In the genomic region with DNA sequence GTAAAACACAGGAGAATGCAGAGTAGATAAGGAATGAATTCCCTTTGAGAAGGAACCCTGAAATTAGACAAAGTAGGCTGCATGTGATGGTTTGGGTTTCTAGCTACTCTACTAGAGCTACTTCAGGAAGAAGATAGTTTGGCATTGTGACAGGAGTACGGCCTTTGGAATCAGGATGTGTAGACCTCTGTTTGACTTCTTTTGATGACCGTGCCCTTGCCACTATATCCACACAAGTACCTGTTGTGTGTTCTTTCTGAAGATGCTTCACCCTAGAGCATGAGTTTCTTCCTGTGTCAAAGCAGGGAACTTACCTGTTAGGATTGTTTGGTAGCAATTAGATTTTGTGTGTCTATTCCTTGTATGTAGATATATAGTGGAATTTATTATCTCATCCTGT, we compare ENCODE assay signal across 16 cellular contexts. TPM values are rescaled to one million over a fixed set of nuclear protein-coding genes. Genes with fewer than 3 reads are reported as not detected.
DNase-seq lines count a peak whose midpoint lies in the region; ATAC-seq and TF ChIP-seq lines count a peak whose summit lies in the region.
"Had no signal": no experiment of that assay in that cellular context is flagged by ENCODE, and none has a peak within 500 bp of the region (broad histone marks: within the 10 kb centered on the region; RNA-seq: fewer than 3 reads in every experiment).

No MANE protein-coding gene starts in this region.

- intact Hi-C loops in mucosa of descending colon (cut with DNase I, micrococcal nuclease): no loop called here

- POLR2A ChIA-PET in HEK293 (lab: Yijun Ruan, JAX): interaction anchor here (1.8 kb wide), 1 partner anchor 42 kb away, joined by 7 read pairs; the partner anchor contains the start of gene CD2AP

- no peak overlapping the region for H3K4me3 ChIP-seq in HEK293 (ENCODE audit: low read depth, low read length)
- no peak overlapping the region for H3K4me3 ChIP-seq in mucosa of descending colon
- H3K4me3 ChIP-seq: SJSA1 had no signal

- no peaks in the 10 kb centered on the region for H3K9me3 ChIP-seq in HEK293 (ENCODE audit: control insufficient read depth, insufficient read depth, low read depth, low read length)
- H3K9me3 ChIP-seq in mucosa of descending colon: no peaks in the 10 kb centered on the region
- H3K9me3 ChIP-seq: SJSA1 had no signal

- H3K36me3 ChIP-seq in HEK293 (ENCODE audit: control insufficient read depth in 2 of 2, insufficient read depth in 1 of 2, low read length in 2 of 2) (no peaks in the 10 kb centered on the region), mucosa of descending colon (ENCODE audit: low read depth) (no peaks in the 10 kb centered on the region)
- H3K36me3 ChIP-seq: SJSA1 had no signal

- ATAC-seq in mucosa of descending colon (peak; percentile 87), GM19328 (IDR thresholded peaks at IDR 0.05; ENCODE audit: unreplicated experiment) (no peak), GM21423 (IDR thresholded peaks at IDR 0.05; ENCODE audit: unreplicated experiment) (no peak)

- H3K27ac ChIP-seq in HEK293 (ENCODE audit: extremely low read depth, low read depth, low read length): no peak overlapping the region
- H3K27ac ChIP-seq: SJSA1 had no signal

- peak; percentile 70 for DNase-seq in DMS53 (lab: John Stamatoyannopoulos, UW)
- peak; percentile 22 for DNase-seq in cerebellar cortex (ENCODE audit: low spot score)
- DNase-seq in mucosa of descending colon: peak in 1 of 3 donors; percentile 80
- DNase-seq in amniotic stem cell (lab: John Stamatoyannopoulos, UW): no peak
- DNase-seq in COLO668 (lab: John Stamatoyannopoulos, UW; ENCODE audit: unreplicated experiment): no peak
- DNase-seq: AML-193, H7, MV-4-11, NCI-H1436, NCI-H2107, NCI-H446, SW 1271 had no signal

- CTCF ChIA-PET in HEK293 (lab: Yijun Ruan, JAX): no interaction called here

- TF ChIP-seq CTCF in HEK293 (tag by site-specific recombination; IDR thresholded peaks at IDR 0.05): no peak
- no peak for TF ChIP-seq CTCF in mucosa of descending colon (IDR thresholded peaks at IDR 0.05)

- H3K4me1 ChIP-seq in HEK293 (ENCODE audit: control insufficient read depth, insufficient read depth, low read length) (no peaks in the 10 kb centered on the region), mucosa of descending colon (ENCODE audit: low read depth) (peaks cover 16% of the 10 kb centered on the region)
- H3K4me1 ChIP-seq: SJSA1 had no signal

TF ChIP-seq in HEK293, 187 proteins besides CTCF, POLR2A, EP300 and RAD21:
- peak; percentile 49; the same call in 1 of the 2 replicates for TF ChIP-seq ZNF394 (tag by site-specific recombination; IDR thresholded peaks at IDR 0.05; ENCODE audit: borderline replicate concordance)
- no peak for TF ChIP-seq ZNF610 (tag by site-specific recombination; IDR thresholded peaks at IDR 0.05; ENCODE audit: borderline replicate concordance)
- TF ChIP-seq ZNF146 (tag by site-specific recombination; IDR thresholded peaks at IDR 0.05): no peak

RNA-seq across cellular contexts. Expression of gene CD2AP, which starts 41.7 kb away (rescaled TPM):
- total RNA-seq in mucosa of descending colon: 100 to 1,000 TPM in 2 of 3 donors, 10 to 100 TPM in 1; 61.7 to 173 (median 104) TPM

Comparison
In these comparisons a context has a peak if more than half of its experiments do, and no peak if none do; other contexts are left out.
1. DNase-seq: peak in DMS53 (single experiment) and cerebellar cortex (single experiment); none in amniotic stem cell (single experiment) and COLO668 (single experiment).